Comparison of ENCODE assay signal across 10 cellular contexts in the genomic region with DNA sequence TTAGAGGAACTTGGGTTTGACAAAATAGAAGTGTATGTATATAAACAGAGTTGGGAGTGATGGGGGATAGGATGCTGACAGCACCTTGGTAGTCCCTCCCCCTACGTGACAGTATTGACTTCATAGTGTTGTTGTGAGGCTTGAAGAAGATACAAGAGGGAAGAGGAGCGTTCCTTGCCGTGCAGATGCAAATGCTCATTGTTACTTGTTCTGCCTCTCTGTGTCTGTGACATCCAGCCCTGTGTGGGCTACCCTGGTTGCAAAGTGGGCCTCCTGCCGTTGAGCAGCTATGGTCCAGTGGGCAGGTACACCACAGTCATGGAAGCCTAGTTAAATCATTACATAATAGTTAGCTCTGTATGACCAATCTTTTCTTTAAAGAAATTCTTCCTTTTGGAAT. TPM values are rescaled to one million over a fixed set of nuclear protein-coding genes. Genes with fewer than 3 reads are reported as not detected.
DNase-seq lines count a peak whose midpoint lies in the region; ATAC-seq and TF ChIP-seq lines count a peak whose summit lies in the region.
"Had no signal": no experiment of that assay in that cellular context is flagged by ENCODE, and none has a peak within 500 bp of the region (broad histone marks: within the 10 kb centered on the region; RNA-seq: fewer than 3 reads in every experiment).

No MANE protein-coding gene starts in this region.

- peaks cover 63% of the 10 kb centered on the region for H3K4me1 ChIP-seq in ACC112 (ENCODE audit: control insufficient read depth, insufficient read depth, low read length, unreplicated experiment)

- peaks cover 83% of the 10 kb centered on the region for H3K79me2 ChIP-seq in ACC112 (ENCODE audit: control insufficient read depth, insufficient read depth, low read length, unreplicated experiment)

- no peaks in the 10 kb centered on the region for H3K27me3 ChIP-seq in ACC112 (ENCODE audit: insufficient read depth, low read length)
- H3K27me3 ChIP-seq in kidney epithelial cell (ENCODE audit: control insufficient read depth, insufficient read depth, low read length), result no peaks in the 10 kb centered on the region

- ATAC-seq in GM18517 (IDR thresholded peaks at IDR 0.05; ENCODE audit: unreplicated experiment), result peak; percentile 43

- H3K36me3 ChIP-seq in ACC112 (ENCODE audit: insufficient read depth, low read length), result peaks cover 29% of the 10 kb centered on the region
- no peaks in the 10 kb centered on the region for H3K36me3 ChIP-seq in kidney epithelial cell (ENCODE audit: control insufficient read depth, insufficient read depth, low read length)

- peak overlapping the region; percentile 99 for H3K27ac ChIP-seq in ACC112 (ENCODE audit: low read depth, low read length)

- H3K4me3 ChIP-seq in ACC112 (ENCODE audit: low read depth, low read length) (no peak overlapping the region), kidney epithelial cell (ENCODE audit: low read depth, low read length) (no peak overlapping the region)

- TF ChIP-seq CTCF in kidney epithelial cell (IDR thresholded peaks at IDR 0.05; ENCODE audit: insufficient read depth, low read length, poor library complexity, severe bottlenecking), result no peak

- DNase-seq in NAMALWA (ENCODE audit: low spot score) (peak; percentile 71), kidney epithelial cell (ENCODE audit: low read depth) (peak; percentile 79), C1 segment of cervical spinal cord (lab: John Stamatoyannopoulos, UW) (no peak), SK-N-DZ (ENCODE audit: low spot score) (no peak), NCI-H146 (lab: John Stamatoyannopoulos, UW) (no peak), DMS153 treated with DMSO at 0.1 percent for 48 hours (lab: John Stamatoyannopoulos, UW; ENCODE audit: unreplicated experiment) (no peak)
- DNase-seq: activated gamma-delta T cell treated with Interleukin-2 at 50 U/mL for 16 hours, NCI-H774 had no signal

- H2AFZ ChIP-seq in ACC112 (ENCODE audit: low read length, unreplicated experiment), result no peak overlapping the region

RNA-seq across cellular contexts. Expression of gene SMAD3, which starts 45.0 kb away (rescaled TPM):
- total RNA-seq in kidney epithelial cell, result 31.0 and 34.8 TPM in 2 replicates
- 9.6 and 9.9 TPM in 2 replicates for polyA plus RNA-seq in SK-N-DZ (2014; cell fraction: cytosol; rRNA removed)
- polyA plus RNA-seq in SK-N-DZ (2014; cell fraction: nucleus; rRNA removed), result 9.2 and 14.6 TPM in 2 replicates

Comparison
In these comparisons a context has a peak if more than half of its experiments do, and no peak if none do; other contexts are left out.
1. DNase-seq: peak in NAMALWA (single experiment) and kidney epithelial cell (single experiment); none in C1 segment of cervical spinal cord (0 of 14), SK-N-DZ (single experiment), NCI-H146 (single experiment) and DMS153 treated with DMSO at 0.1 percent for 48 hours (single experiment).